Comparison of ENCODE assay signal across 1 cellular context in the genomic region with DNA sequence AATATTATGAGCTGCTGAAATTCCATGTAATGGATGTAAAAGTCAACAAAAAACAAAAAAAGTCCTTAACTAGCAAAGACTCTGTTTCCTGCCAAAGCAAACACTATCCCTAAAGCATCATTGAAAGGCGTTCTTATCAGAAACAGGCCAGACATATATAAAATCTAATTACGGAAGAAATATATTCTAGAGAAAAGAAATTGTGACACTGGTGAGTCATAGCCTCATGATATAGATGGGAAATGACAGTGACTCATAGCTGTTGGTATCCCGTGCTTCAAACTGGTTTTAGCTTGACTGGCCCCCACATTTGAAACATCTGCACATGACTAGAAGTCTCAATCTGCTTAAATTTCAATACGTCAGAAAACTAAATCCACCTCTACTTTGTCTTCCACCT.
A peak's percentile ranks its signal among the peaks of the same experiment; 100 is the strongest.
TF ChIP-seq lines count a peak whose summit lies in the region.

No MANE protein-coding gene starts in this region.

TF ChIP-seq in SK-N-SH treated with all-trans-retinoic acid at 6 μM for 48 hours, 23 proteins besides CTCF, POLR2A, EP300 and RAD21 (continued from another document):
- TF ChIP-seq, protein P1, sequence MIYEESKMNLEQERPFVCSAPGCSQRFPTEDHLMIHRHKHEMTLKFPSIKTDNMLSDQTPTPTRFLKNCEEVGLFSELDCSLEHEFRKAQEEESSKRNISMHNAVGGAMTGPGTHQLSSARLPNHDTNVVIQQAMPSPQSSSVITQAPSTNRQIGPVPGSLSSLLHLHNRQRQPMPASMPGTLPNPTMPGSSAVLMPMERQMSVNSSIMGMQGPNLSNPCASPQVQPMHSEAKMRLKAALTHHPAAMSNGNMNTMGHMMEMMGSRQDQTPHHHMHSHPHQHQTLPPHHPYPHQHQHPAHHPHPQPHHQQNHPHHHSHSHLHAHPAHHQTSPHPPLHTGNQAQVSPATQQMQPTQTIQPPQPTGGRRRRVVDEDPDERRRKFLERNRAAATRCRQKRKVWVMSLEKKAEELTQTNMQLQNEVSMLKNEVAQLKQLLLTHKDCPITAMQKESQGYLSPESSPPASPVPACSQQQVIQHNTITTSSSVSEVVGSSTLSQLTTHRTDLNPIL (CRISPR knock-in tag; IDR thresholded peaks at IDR 0.05; ENCODE audit: low read depth), result peak; percentile 56; the same call in 1 of the 2 replicates
